Comparison of ENCODE assay signal across 30 cellular contexts in the genomic region with DNA sequence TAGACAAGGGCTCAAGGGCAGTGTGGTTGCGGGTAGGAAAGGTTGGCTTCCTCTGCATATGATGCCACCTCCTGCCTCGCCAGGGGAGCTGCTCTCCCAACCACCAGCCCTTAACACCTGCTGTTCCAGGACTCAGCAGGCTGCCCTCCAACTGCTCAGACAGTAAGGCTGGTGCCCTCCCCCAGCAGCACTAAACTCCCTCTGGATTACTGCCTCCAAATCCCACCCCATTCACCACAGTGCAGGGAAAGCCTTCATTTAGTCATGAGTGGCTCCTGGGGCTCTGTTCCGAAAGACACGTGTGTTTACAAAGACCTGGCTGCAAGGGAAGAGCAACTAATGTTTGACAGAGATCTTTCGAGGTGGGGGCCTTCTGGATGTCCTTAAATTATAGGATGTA.
"Had no signal": no experiment of that assay in that cellular context is flagged by ENCODE, and none has a peak within 500 bp of the region (broad histone marks: within the 10 kb centered on the region; RNA-seq: fewer than 3 reads in every experiment).

No MANE protein-coding gene starts in this region.

- H3K4me1 Mint-ChIP-seq: immature natural killer cell; mesothelial cell of epicardium; naive B cell; natural killer cell; stimulated activated naive B cell treated with anti-CD40 and anti-IgM and Interleukin-4, amounts not matched to agents 10 μg/mL and 1 μg/mL and 100 μg/mL, for 72 hours had no signal

- H3K9ac ChIP-seq: neural progenitor cell had no signal

- H2AFZ ChIP-seq: neural progenitor cell had no signal

- H3K4me3 ChIP-seq: left ventricle myocardium inferior, lung, neural progenitor cell, pancreas, prostate gland, skin epidermis, stomach, testis, thyroid gland, transverse colon, upper lobe of right lung, uterus had no signal

- H3K9me3 Mint-ChIP-seq: immature natural killer cell; natural killer cell; stimulated activated naive B cell treated with anti-CD40 and anti-IgM and Interleukin-4, amounts not matched to agents 10 μg/mL and 1 μg/mL and 100 μg/mL, for 72 hours had no signal

- H3K27ac ChIP-seq: left ventricle myocardium inferior, neural progenitor cell, pancreas, prostate gland, skin epidermis, stomach, testis, thyroid gland, transverse colon, upper lobe of right lung, uterus had no signal

- H3K27ac Mint-ChIP-seq: immature natural killer cell; mesothelial cell of epicardium; naive B cell; natural killer cell; nephron progenitor cell; neural progenitor cell; stimulated activated naive B cell treated with anti-CD40 and anti-IgM and Interleukin-4, amounts not matched to agents 10 μg/mL and 1 μg/mL and 100 μg/mL, for 72 hours had no signal

- H3K36me3 ChIP-seq: left ventricle myocardium inferior, neural progenitor cell, pancreas, prostate gland, stomach, thyroid gland, transverse colon, upper lobe of right lung, uterus had no signal

- DNase-seq: hypothalamus; immature natural killer cell; kidney; left ventricle myocardium inferior; mesendoderm; naive B cell; natural killer cell; nephron progenitor cell; pancreas; posterior cingulate gyrus; retina; right cardiac atrium; stimulated activated CD4-positive, alpha-beta T cell treated with anti-CD3 and anti-CD28 coated beads, Interleukin-12 subunit alpha, Interleukin-12 subunit beta, amount 100 ng/mL, for 4 hours; stimulated activated CD4-positive, alpha-beta T cell treated with anti-CD3 and anti-CD28 coated beads, Interleukin-15, amount 100 ng/mL, for 24 hours; stimulated activated CD4-positive, alpha-beta T cell treated with anti-CD3 and anti-CD28 coated beads, Interleukin-2, amount 100 ng/mL, for 24 hours; stimulated activated CD4-positive, alpha-beta T cell treated with anti-CD3 and anti-CD28 coated beads, Interleukin-4, amount 100 ng/mL, for 1 hour; stimulated activated naive B cell treated with anti-CD40 and anti-IgM and Interleukin-4, amounts not matched to agents 10 μg/mL and 1 μg/mL and 100 μg/mL, for 72 hours; stimulated activated naive CD8-positive, alpha-beta T cell treated with anti-CD3 and anti-CD28 coated beads, Interleukin-15, Interleukin-2, amounts not matched to agents 100 U/mL and 50 U/mL, for 24 hours; stomach; testis; thyroid gland; transverse colon; upper lobe of right lung; uterus had no signal

- H3K36me3 Mint-ChIP-seq: immature natural killer cell; mesothelial cell of epicardium; naive B cell; natural killer cell; neural progenitor cell; stimulated activated naive B cell treated with anti-CD40 and anti-IgM and Interleukin-4, amounts not matched to agents 10 μg/mL and 1 μg/mL and 100 μg/mL, for 72 hours had no signal

- ATAC-seq: natural killer cell; pancreas; right cardiac atrium; sciatic nerve; stimulated activated naive B cell treated with anti-CD40 and anti-IgM and Interleukin-4, amounts not matched to agents 10 μg/mL and 1 μg/mL and 100 μg/mL, for 72 hours; stimulated activated naive CD8-positive, alpha-beta T cell treated with anti-CD3 and anti-CD28 coated beads, Interleukin-15, Interleukin-2, amounts not matched to agents 100 U/mL and 50 U/mL, for 24 hours; upper lobe of right lung had no signal

- H3K4me2 ChIP-seq: neural progenitor cell had no signal

- H3K4me1 ChIP-seq: neural progenitor cell, pancreas, stomach, testis, thyroid gland, transverse colon, upper lobe of right lung, uterus had no signal

- H3K4me3 Mint-ChIP-seq: immature natural killer cell; mesothelial cell of epicardium; naive B cell; natural killer cell; nephron progenitor cell; neural progenitor cell; stimulated activated naive B cell treated with anti-CD40 and anti-IgM and Interleukin-4, amounts not matched to agents 10 μg/mL and 1 μg/mL and 100 μg/mL, for 72 hours had no signal

- H3K9me3 ChIP-seq: pancreas, prostate gland, testis, thyroid gland, transverse colon, upper lobe of right lung, uterus had no signal

- H3K27me3 ChIP-seq: neural progenitor cell, testis, thyroid gland, transverse colon, upper lobe of right lung, uterus had no signal
